17 cellular contexts compared by ENCODE assay signal in the genomic region with DNA sequence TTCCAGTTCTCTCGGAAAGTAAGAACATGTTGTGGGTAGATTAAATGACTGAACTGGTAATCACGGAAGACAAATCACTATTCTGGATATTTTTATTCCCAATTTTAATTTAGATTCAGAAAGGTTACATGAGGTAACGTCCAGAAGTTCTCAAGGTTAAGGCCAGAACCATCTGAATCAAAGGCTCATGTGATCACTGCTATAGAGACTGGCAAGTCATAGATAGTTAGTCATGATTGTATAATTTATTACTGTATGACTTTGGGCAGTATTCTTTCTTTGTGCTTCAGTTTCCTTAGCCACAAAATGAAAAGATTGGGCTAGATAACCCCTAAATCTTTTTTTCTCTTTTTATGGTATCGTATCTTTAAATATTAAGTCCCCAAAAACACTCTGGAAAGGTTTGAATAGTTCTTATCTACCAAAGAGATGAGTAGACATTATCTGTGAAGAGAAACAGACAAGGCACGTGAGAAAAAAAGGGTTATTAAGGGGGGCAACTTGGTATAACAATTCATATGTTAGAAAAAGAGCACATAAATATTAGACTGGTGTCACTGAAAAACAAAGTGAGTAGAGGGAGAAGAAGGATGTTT.
DNase-seq lines count a peak whose midpoint lies in the region; TF ChIP-seq lines count a peak whose summit lies in the region.
"Had no signal": no experiment of that assay in that cellular context is flagged by ENCODE, and none has a peak within 500 bp of the region (broad histone marks: within the 10 kb centered on the region; RNA-seq: fewer than 3 reads in every experiment).

No MANE protein-coding gene starts in this region.

- peaks cover 75% of the 10 kb centered on the region for H3F3A ChIP-seq in smooth muscle cell (ENCODE audit: low read depth)

- no peaks in the 10 kb centered on the region for H3K9me3 ChIP-seq in smooth muscle cell (replicated peaks; ENCODE audit: low read depth)
- H3K9me3 ChIP-seq: transverse colon had no signal

- 72% methylated on average over 5 of the region's 5 CpGs for WGBS in smooth muscle cell (ENCODE audit: low lambda C conversion rate)

- no peak overlapping the region for H3K4me3 ChIP-seq in smooth muscle cell
- H3K4me3 ChIP-seq: skin epidermis, transverse colon had no signal

- H3K9ac ChIP-seq in smooth muscle cell (ENCODE audit: low read depth), result peak overlapping the region; percentile 32
- H3K9ac ChIP-seq: parathyroid adenoma had no signal

- peaks cover 12% of the 10 kb centered on the region for H3K9me3 Mint-ChIP-seq in activated CD4-positive, alpha-beta T cell treated with anti-CD3 and anti-CD28 coated beads, Interleukin-2, amount 10 ng/mL, durations not matched to agents 24 days and 14 days
- H3K9me3 Mint-ChIP-seq: activated CD4-positive, alpha-beta memory T cell treated with anti-CD3 and anti-CD28 coated beads, Interleukin-2, amount 10 ng/mL, durations not matched to agents 7 days and 5 days had no signal

- H3K4me3 Mint-ChIP-seq in activated CD4-positive, alpha-beta T cell treated with anti-CD3 and anti-CD28 coated beads, Interleukin-2, amount 10 ng/mL, durations not matched to agents 24 days and 14 days, result no peak overlapping the region
- H3K4me3 Mint-ChIP-seq: activated CD4-positive, alpha-beta memory T cell treated with anti-CD3 and anti-CD28 coated beads, Interleukin-2, amount 10 ng/mL, durations not matched to agents 7 days and 5 days had no signal

- intact Hi-C loops in activated CD4-positive, alpha-beta T cell treated with anti-CD3 and anti-CD28 coated beads, Interleukin-2, amount 10 ng/mL, durations not matched to agents 24 days and 14 days (cut with micrococcal nuclease), result loop anchor here (5.0 to 10.0 kb wide), 2 partner anchors 145 to 258 kb away; no protein-coding TSS in a partner anchor

- peaks cover 40% of the 10 kb centered on the region for H3K4me1 ChIP-seq in smooth muscle cell (ENCODE audit: low read depth)
- H3K4me1 ChIP-seq: parathyroid adenoma, transverse colon had no signal

- H3K79me2 ChIP-seq in smooth muscle cell (ENCODE audit: low read depth), result peaks cover 91% of the 10 kb centered on the region
- H3K79me2 ChIP-seq: parathyroid adenoma had no signal

- TF ChIP-seq CTCF in smooth muscle cell (IDR thresholded peaks at IDR 0.05; ENCODE audit: borderline replicate concordance, insufficient read depth, poor library complexity, severe bottlenecking), result no peak

- peak overlapping the region; percentile 79 for H3K27ac Mint-ChIP-seq in activated CD4-positive, alpha-beta T cell treated with anti-CD3 and anti-CD28 coated beads, Interleukin-2, amount 10 ng/mL, durations not matched to agents 24 days and 14 days
- H3K27ac Mint-ChIP-seq: activated CD4-positive, alpha-beta memory T cell treated with anti-CD3 and anti-CD28 coated beads, Interleukin-2, amount 10 ng/mL, durations not matched to agents 7 days and 5 days had no signal

- H3K36me3 Mint-ChIP-seq in activated CD4-positive, alpha-beta T cell treated with anti-CD3 and anti-CD28 coated beads, Interleukin-2, amount 10 ng/mL, durations not matched to agents 24 days and 14 days (ENCODE audit: low read depth), result peaks cover 43% of the 10 kb centered on the region

- H3K4me1 Mint-ChIP-seq in activated CD4-positive, alpha-beta T cell treated with anti-CD3 and anti-CD28 coated beads, Interleukin-2, amount 10 ng/mL, durations not matched to agents 24 days and 14 days, result peaks cover 32% of the 10 kb centered on the region

- no peak for DNase-seq in activated CD4-positive, alpha-beta T cell treated with anti-CD3 and anti-CD28 coated beads, Interleukin-2, amount 10 ng/mL, durations not matched to agents 24 days and 14 days
- no peak for DNase-seq in activated CD4-positive, alpha-beta T cell treated with anti-CD3 and anti-CD28 coated beads, Interleukin-2, amount 50 U/mL, for 48 hours
- DNase-seq in RPMI7951 (ENCODE audit: low read depth) (peak; percentile 71), epithelial cell of prostate (ENCODE audit: low read depth, low spot score) (no peak), smooth muscle cell (lab: John Stamatoyannopoulos, UW; ENCODE audit: unreplicated experiment) (no peak), NCI-H2107 (lab: John Stamatoyannopoulos, UW) (no peak)
- no peak for DNase-seq in activated CD8-positive, alpha-beta memory T cell treated with anti-CD3 and anti-CD28 coated beads, Interleukin-2, amount 50 U/mL, for 48 hours
- no peak for DNase-seq in stimulated activated CD4-positive, alpha-beta T cell treated with anti-CD3 and anti-CD28 coated beads, Interleukin-2, amount 100 ng/mL, for 48 hours
- DNase-seq: activated CD4-positive, alpha-beta memory T cell treated with anti-CD3 and anti-CD28 coated beads, Interleukin-2, amount 10 ng/mL, durations not matched to agents 7 days and 5 days; aorta; left ventricle myocardium superior; NCI-H1417 treated with DMSO at 0.1 percent for 48 hours; NCI-H2171 treated with DMSO at 0.1 percent for 48 hours; NCI-H748 treated with DMSO at 0.1 percent for 48 hours; transverse colon had no signal

- no peaks in the 10 kb centered on the region for H3K27me3 ChIP-seq in smooth muscle cell (ENCODE audit: low read depth)
- H3K27me3 ChIP-seq: transverse colon had no signal

- H3K27me3 Mint-ChIP-seq in activated CD4-positive, alpha-beta T cell treated with anti-CD3 and anti-CD28 coated beads, Interleukin-2, amount 10 ng/mL, durations not matched to agents 24 days and 14 days, result no peaks in the 10 kb centered on the region
- H3K27me3 Mint-ChIP-seq: activated CD4-positive, alpha-beta memory T cell treated with anti-CD3 and anti-CD28 coated beads, Interleukin-2, amount 10 ng/mL, durations not matched to agents 7 days and 5 days had no signal

- peak overlapping the region; percentile 94 for H3K27ac ChIP-seq in epithelial cell of prostate
- H3K27ac ChIP-seq in smooth muscle cell (ENCODE audit: low read depth), result peak overlapping the region; percentile 96
- H3K27ac ChIP-seq: parathyroid adenoma, transverse colon had no signal

- peaks cover 95% of the 10 kb centered on the region for H4K20me1 ChIP-seq in smooth muscle cell (ENCODE audit: low read depth)

- H2AFZ ChIP-seq in smooth muscle cell (ENCODE audit: low read depth), result no peak overlapping the region
- H2AFZ ChIP-seq: parathyroid adenoma had no signal

- peak overlapping the region; percentile 67 for H3K4me2 ChIP-seq in smooth muscle cell

- H3K36me3 ChIP-seq in smooth muscle cell (ENCODE audit: low read depth), result peaks cover 20% of the 10 kb centered on the region
- H3K36me3 ChIP-seq: transverse colon had no signal
